ENCODE assay signal across 14 cellular contexts in the genomic region with DNA sequence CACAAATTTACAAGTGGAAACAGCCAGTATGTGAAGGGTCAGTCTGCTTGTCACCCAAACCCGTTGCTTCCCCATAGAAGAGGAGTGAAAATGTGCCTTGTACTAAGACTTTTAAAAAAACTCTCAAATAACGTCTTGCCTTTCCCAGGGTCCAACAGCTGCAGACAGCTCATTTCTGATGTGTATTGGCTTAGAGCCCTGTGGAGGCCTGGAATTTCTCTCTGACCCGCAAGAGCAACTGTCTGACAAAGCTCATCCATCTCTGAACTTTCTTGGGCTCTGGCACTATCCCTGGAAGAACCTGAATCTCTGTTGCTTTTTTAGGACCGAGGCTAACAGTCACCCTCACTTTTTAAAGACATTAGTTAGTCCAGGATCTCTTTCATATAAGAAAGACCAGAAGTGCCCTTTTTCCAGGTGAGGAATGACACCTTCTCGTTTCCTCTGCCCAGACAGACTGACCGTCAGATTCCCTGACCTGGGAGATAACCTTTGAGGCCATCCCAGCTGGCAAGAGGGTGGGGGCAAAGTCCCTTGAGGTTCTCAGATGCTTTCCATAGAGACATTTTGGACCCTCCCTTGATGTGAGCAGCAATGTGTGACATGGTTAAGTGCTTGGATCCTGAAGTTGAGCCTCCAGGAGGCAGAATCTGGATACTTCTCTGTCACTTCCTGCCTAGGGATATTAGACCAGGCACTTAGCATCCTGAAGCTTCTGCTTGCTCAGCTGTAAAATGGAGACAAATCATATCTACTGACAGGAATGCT. TPM values are rescaled to one million over a fixed set of nuclear protein-coding genes. Genes with fewer than 3 reads are reported as not detected.
DNase-seq lines count a peak whose midpoint lies in the region; ATAC-seq and TF ChIP-seq lines count a peak whose summit lies in the region.
"Had no signal": no experiment of that assay in that cellular context is flagged by ENCODE, and none has a peak within 500 bp of the region (broad histone marks: within the 10 kb centered on the region; RNA-seq: fewer than 3 reads in every experiment).

No MANE protein-coding gene starts in this region.

- H3K79me2 ChIP-seq in osteoblast (ENCODE audit: insufficient read depth, low read length): no peaks in the 10 kb centered on the region
- H3K79me2 ChIP-seq: parathyroid adenoma had no signal

- H3K27me3 ChIP-seq in osteoblast (ENCODE audit: insufficient read depth, low read length): peaks cover 25% of the 10 kb centered on the region

- no peaks in the 10 kb centered on the region for H4K20me1 ChIP-seq in osteoblast (ENCODE audit: insufficient read depth, low read length)

- ATAC-seq in WTC11 (peak; percentile 4; the same call in 1 of the 2 replicates), left ventricle myocardium superior (peak; percentile 46), GM21529 (IDR thresholded peaks at IDR 0.05; ENCODE audit: unreplicated experiment) (no peak), HG03439 (IDR thresholded peaks at IDR 0.05; ENCODE audit: unreplicated experiment) (no peak), GM21825 (IDR thresholded peaks at IDR 0.05; ENCODE audit: unreplicated experiment) (no peak)

- no peak overlapping the region for H3K27ac Mint-ChIP-seq in WTC11
- no peak overlapping the region for H3K27ac Mint-ChIP-seq in activated CD4-positive, alpha-beta T cell treated with anti-CD3 and anti-CD28 coated beads, Interleukin-2, amount 10 ng/mL, durations not matched to agents 24 days and 14 days

- H3K4me1 ChIP-seq in osteoblast (ENCODE audit: insufficient read depth, low read length): peaks cover 3% of the 10 kb centered on the region

- no peaks in the 10 kb centered on the region for H3K9me3 ChIP-seq in osteoblast (ENCODE audit: low read depth, low read length)

- no peak overlapping the region for H3K27ac ChIP-seq in osteoblast (ENCODE audit: low read depth, low read length)
- H3K27ac ChIP-seq: epithelial cell of prostate, parathyroid adenoma had no signal

- H3K36me3 Mint-ChIP-seq in WTC11: no peaks in the 10 kb centered on the region
- no peaks in the 10 kb centered on the region for H3K36me3 Mint-ChIP-seq in activated CD4-positive, alpha-beta T cell treated with anti-CD3 and anti-CD28 coated beads, Interleukin-2, amount 10 ng/mL, durations not matched to agents 24 days and 14 days (ENCODE audit: low read depth)

- H3K4me3 Mint-ChIP-seq in WTC11: no peak overlapping the region
- H3K4me3 Mint-ChIP-seq in activated CD4-positive, alpha-beta T cell treated with anti-CD3 and anti-CD28 coated beads, Interleukin-2, amount 10 ng/mL, durations not matched to agents 24 days and 14 days: no peak overlapping the region

- POLR2A ChIA-PET in WTC11 (lab: Charles Lee): no interaction called here

- CTCF ChIA-PET in WTC11 (lab: Charles Lee): interaction anchor here (0.6 to 3.2 kb wide), 8 partner anchors 8 to 95 kb away, joined by 3 to 15 read pairs (median 6); no protein-coding TSS in a partner anchor

- intact Hi-C loops in left ventricle myocardium superior (cut with micrococcal nuclease): no loop called here
- intact Hi-C loops in activated CD4-positive, alpha-beta T cell treated with anti-CD3 and anti-CD28 coated beads, Interleukin-2, amount 10 ng/mL, durations not matched to agents 24 days and 14 days (cut with micrococcal nuclease): no loop called here

- H3K4me1 Mint-ChIP-seq in WTC11: peaks cover 61% of the 10 kb centered on the region
- peaks cover 2% of the 10 kb centered on the region for H3K4me1 Mint-ChIP-seq in activated CD4-positive, alpha-beta T cell treated with anti-CD3 and anti-CD28 coated beads, Interleukin-2, amount 10 ng/mL, durations not matched to agents 24 days and 14 days

- TF ChIP-seq CTCF in WTC11 (IDR thresholded peaks at IDR 0.05): no peak
- no peak for TF ChIP-seq CTCF in osteoblast (IDR thresholded peaks at IDR 0.05; ENCODE audit: extremely low read depth, low read depth, low read length)

- no peak overlapping the region for H2AFZ ChIP-seq in osteoblast (ENCODE audit: low read length)
- H2AFZ ChIP-seq: parathyroid adenoma had no signal

- no peak overlapping the region for H3K4me2 ChIP-seq in osteoblast (ENCODE audit: insufficient read depth, low read length)

- peaks cover 1% of the 10 kb centered on the region for H3K27me3 Mint-ChIP-seq in WTC11 (ENCODE audit: low read depth)
- H3K27me3 Mint-ChIP-seq in activated CD4-positive, alpha-beta T cell treated with anti-CD3 and anti-CD28 coated beads, Interleukin-2, amount 10 ng/mL, durations not matched to agents 24 days and 14 days: peaks cover 35% of the 10 kb centered on the region

- peak; percentile 72 for DNase-seq in ELF-1 (ENCODE audit: low read depth, low spot score)
- DNase-seq in WTC11 (ENCODE audit: low spot score): no peak
- DNase-seq in left ventricle myocardium superior: no peak
- DNase-seq in osteoblast (ENCODE audit: insufficient read length, low spot score, missing footprints): peak; percentile 87
- DNase-seq in activated CD4-positive, alpha-beta T cell treated with anti-CD3 and anti-CD28 coated beads, Interleukin-2, amount 10 ng/mL, durations not matched to agents 24 days and 14 days: no peak
- DNase-seq: activated naive CD4-positive, alpha-beta T cell treated with Interleukin-2 at 50 U/mL for 16 hours; NCI-H2171 treated with DMSO at 0.1 percent for 48 hours had no signal

- no peaks in the 10 kb centered on the region for H3K9me3 Mint-ChIP-seq in WTC11
- no peaks in the 10 kb centered on the region for H3K9me3 Mint-ChIP-seq in activated CD4-positive, alpha-beta T cell treated with anti-CD3 and anti-CD28 coated beads, Interleukin-2, amount 10 ng/mL, durations not matched to agents 24 days and 14 days

- H3K4me3 ChIP-seq in osteoblast (ENCODE audit: insufficient read depth, low read length): no peak overlapping the region

- H3K36me3 ChIP-seq in osteoblast (ENCODE audit: insufficient read depth, low read length): no peaks in the 10 kb centered on the region

TF ChIP-seq in WTC11, 78 proteins besides CTCF, POLR2A, EP300 and RAD21 (continues in another document):
- TF ChIP-seq, protein P1, sequence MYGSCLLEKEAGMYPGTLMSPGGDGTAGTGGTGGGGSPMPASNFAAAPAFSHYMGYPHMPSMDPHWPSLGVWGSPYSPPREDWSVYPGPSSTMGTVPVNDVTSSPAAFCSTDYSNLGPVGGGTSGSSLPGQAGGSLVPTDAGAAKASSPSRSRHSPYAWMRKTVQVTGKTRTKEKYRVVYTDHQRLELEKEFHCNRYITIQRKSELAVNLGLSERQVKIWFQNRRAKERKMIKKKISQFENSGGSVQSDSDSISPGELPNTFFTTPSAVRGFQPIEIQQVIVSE (CRISPR knock-in tag; IDR thresholded peaks at IDR 0.05; ENCODE audit: borderline replicate concordance): no peak
- no peak for TF ChIP-seq ZNF219 (CRISPR knock-in tag; IDR thresholded peaks at IDR 0.05; ENCODE audit: borderline replicate concordance)
- TF ChIP-seq, protein P2, sequence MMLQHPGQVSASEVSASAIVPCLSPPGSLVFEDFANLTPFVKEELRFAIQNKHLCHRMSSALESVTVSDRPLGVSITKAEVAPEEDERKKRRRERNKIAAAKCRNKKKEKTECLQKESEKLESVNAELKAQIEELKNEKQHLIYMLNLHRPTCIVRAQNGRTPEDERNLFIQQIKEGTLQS (CRISPR knock-in tag; conservative IDR thresholded peaks at IDR 0.05): no peak
- TF ChIP-seq ZNF671 (CRISPR knock-in tag; IDR thresholded peaks at IDR 0.05): no peak
- no peak for TF ChIP-seq NFE2L1 (CRISPR knock-in tag; IDR thresholded peaks at IDR 0.05)
- TF ChIP-seq, protein P3, sequence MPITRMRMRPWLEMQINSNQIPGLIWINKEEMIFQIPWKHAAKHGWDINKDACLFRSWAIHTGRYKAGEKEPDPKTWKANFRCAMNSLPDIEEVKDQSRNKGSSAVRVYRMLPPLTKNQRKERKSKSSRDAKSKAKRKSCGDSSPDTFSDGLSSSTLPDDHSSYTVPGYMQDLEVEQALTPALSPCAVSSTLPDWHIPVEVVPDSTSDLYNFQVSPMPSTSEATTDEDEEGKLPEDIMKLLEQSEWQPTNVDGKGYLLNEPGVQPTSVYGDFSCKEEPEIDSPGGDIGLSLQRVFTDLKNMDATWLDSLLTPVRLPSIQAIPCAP (CRISPR knock-in tag; IDR thresholded peaks at IDR 0.05): no peak
- TF ChIP-seq, protein P4, sequence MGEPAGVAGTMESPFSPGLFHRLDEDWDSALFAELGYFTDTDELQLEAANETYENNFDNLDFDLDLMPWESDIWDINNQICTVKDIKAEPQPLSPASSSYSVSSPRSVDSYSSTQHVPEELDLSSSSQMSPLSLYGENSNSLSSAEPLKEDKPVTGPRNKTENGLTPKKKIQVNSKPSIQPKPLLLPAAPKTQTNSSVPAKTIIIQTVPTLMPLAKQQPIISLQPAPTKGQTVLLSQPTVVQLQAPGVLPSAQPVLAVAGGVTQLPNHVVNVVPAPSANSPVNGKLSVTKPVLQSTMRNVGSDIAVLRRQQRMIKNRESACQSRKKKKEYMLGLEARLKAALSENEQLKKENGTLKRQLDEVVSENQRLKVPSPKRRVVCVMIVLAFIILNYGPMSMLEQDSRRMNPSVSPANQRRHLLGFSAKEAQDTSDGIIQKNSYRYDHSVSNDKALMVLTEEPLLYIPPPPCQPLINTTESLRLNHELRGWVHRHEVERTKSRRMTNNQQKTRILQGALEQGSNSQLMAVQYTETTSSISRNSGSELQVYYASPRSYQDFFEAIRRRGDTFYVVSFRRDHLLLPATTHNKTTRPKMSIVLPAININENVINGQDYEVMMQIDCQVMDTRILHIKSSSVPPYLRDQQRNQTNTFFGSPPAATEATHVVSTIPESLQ (CRISPR knock-in tag; IDR thresholded peaks at IDR 0.05): no peak

RNA-seq across cellular contexts. Expression of a gene that starts 4.4 kb away (rescaled TPM):
- 41.1 to 57.0 TPM (median 41.5 TPM) in 3 replicates for total RNA-seq in WTC11 (2021)
- not detected for total RNA-seq in left ventricle myocardium superior
- total RNA-seq in osteoblast: not detected in 2 replicates
- not detected in 2 replicates for total RNA-seq in activated CD4-positive, alpha-beta T cell treated with anti-CD3 and anti-CD28 coated beads, Interleukin-2, amount 10 ng/mL, durations not matched to agents 24 days and 14 days
- total RNA-seq: HT1080, mesenteric fat pad had no signal

RNA-seq across cellular contexts. Expression of a gene that starts 32.7 kb away (rescaled TPM):
- total RNA-seq in WTC11 (2021) (36.1 to 43.6 TPM (median 38.5 TPM) in 3 replicates), left ventricle myocardium superior (5.2 TPM), osteoblast (under 0.01 and 0.29 TPM in 2 replicates)
- 1.9 and 2.1 TPM in 2 replicates for total RNA-seq in activated CD4-positive, alpha-beta T cell treated with anti-CD3 and anti-CD28 coated beads, Interleukin-2, amount 10 ng/mL, durations not matched to agents 24 days and 14 days

RNA-seq across cellular contexts. Expression of a gene that starts 42.0 kb away (rescaled TPM):
- total RNA-seq in WTC11 (2021) (111 to 114 TPM (median 112 TPM) in 3 replicates), left ventricle myocardium superior (88.4 TPM), osteoblast (46.0 and 51.0 TPM in 2 replicates)
- 37.6 and 38.3 TPM in 2 replicates for total RNA-seq in activated CD4-positive, alpha-beta T cell treated with anti-CD3 and anti-CD28 coated beads, Interleukin-2, amount 10 ng/mL, durations not matched to agents 24 days and 14 days

Comparison
In these comparisons a context has a peak if more than half of its experiments do, and no peak if none do; other contexts are left out.
1. DNase-seq: peak in ELF-1 (single experiment) and osteoblast (single experiment); none in WTC11 (single experiment), left ventricle myocardium superior (single experiment) and activated CD4-positive, alpha-beta T cell treated with anti-CD3 and anti-CD28 coated beads, Interleukin-2, amount 10 ng/mL, durations not matched to agents 24 days and 14 days (single experiment).
2. ATAC-seq: peak in WTC11 (single experiment) and left ventricle myocardium superior (single experiment); none in GM21529 (single experiment), HG03439 (single experiment) and GM21825 (single experiment).
3. RNA of a gene that starts 4.4 kb away (total RNA-seq): 41.1 to 57.0 TPM in WTC11; not detected in left ventricle myocardium superior (single experiment), not detected in osteoblast and not detected in activated CD4-positive, alpha-beta T cell treated with anti-CD3 and anti-CD28 coated beads, Interleukin-2, amount 10 ng/mL, durations not matched to agents 24 days and 14 days; every median in the first group is over 10 times any median in the second.